ENCODE assay signal across 13 cellular contexts in genomic region chr2:72092099-72092498, GRCh38. TPM values are rescaled to one million over a fixed set of nuclear protein-coding genes. Genes with fewer than 3 reads are reported as not detected.
"Had no signal": no experiment of that assay in that cellular context is flagged by ENCODE, and none has a peak within 500 bp of the region (broad histone marks: within the 10 kb centered on the region; RNA-seq: fewer than 3 reads in every experiment).

No MANE protein-coding gene starts in this region.

- ATAC-seq: activated naive CD4-positive, alpha-beta T cell treated with anti-CD3 and anti-CD28 coated beads, Interleukin-2, amount 50 U/mL, for 72 hours; gastrocnemius medialis; SK-N-SH treated with all-trans-retinoic acid at 6 μM for 48 hours; stimulated activated naive B cell treated with anti-CD40 and anti-IgM and Interleukin-4, amounts not matched to agents 10 μg/mL and 1 μg/mL and 100 μg/mL, for 72 hours; T-cell had no signal

- DNase-seq: activated gamma-delta T cell treated with Interleukin-2 at 50 U/mL for 16 hours; dorsolateral prefrontal cortex; erythroblast; gastrocnemius medialis; mesendoderm; stimulated activated naive B cell treated with anti-CD40 and anti-IgM and Interleukin-4, amounts not matched to agents 10 μg/mL and 1 μg/mL and 100 μg/mL, for 72 hours; T-cell; T1000 had no signal

- H3K4me3 ChIP-seq: cardiac muscle cell, dorsolateral prefrontal cortex, gastrocnemius medialis had no signal

- H3K36me3 Mint-ChIP-seq: activated naive CD4-positive, alpha-beta T cell treated with anti-CD3 and anti-CD28 coated beads, Interleukin-2, amount 50 U/mL, for 72 hours; stimulated activated naive B cell treated with anti-CD40 and anti-IgM and Interleukin-4, amounts not matched to agents 10 μg/mL and 1 μg/mL and 100 μg/mL, for 72 hours; T-cell had no signal

- H3K4me1 Mint-ChIP-seq: nephron; stimulated activated naive B cell treated with anti-CD40 and anti-IgM and Interleukin-4, amounts not matched to agents 10 μg/mL and 1 μg/mL and 100 μg/mL, for 72 hours; T-cell had no signal

- H3K27me3 Mint-ChIP-seq: stimulated activated naive B cell treated with anti-CD40 and anti-IgM and Interleukin-4, amounts not matched to agents 10 μg/mL and 1 μg/mL and 100 μg/mL, for 72 hours had no signal

- H3K9me3 Mint-ChIP-seq: activated T-helper 1 cell treated with anti-CD3 and anti-CD28 coated beads, Interleukin-12 subunit alpha, Interleukin-12 subunit beta, Interleukin-2, Interleukin-4 antibody, amounts not matched to agents 30 ng/mL and 10 ng/mL and 1 ng/mL, durations not matched to agents 14 hours and 24 hours and 36 hours; nephron had no signal

- H3K27ac Mint-ChIP-seq: activated naive CD4-positive, alpha-beta T cell treated with anti-CD3 and anti-CD28 coated beads, Interleukin-2, amount 50 U/mL, for 72 hours; activated T-helper 1 cell treated with anti-CD3 and anti-CD28 coated beads, Interleukin-12 subunit alpha, Interleukin-12 subunit beta, Interleukin-2, Interleukin-4 antibody, amounts not matched to agents 30 ng/mL and 10 ng/mL and 1 ng/mL, durations not matched to agents 14 hours and 24 hours and 36 hours; nephron; stimulated activated naive B cell treated with anti-CD40 and anti-IgM and Interleukin-4, amounts not matched to agents 10 μg/mL and 1 μg/mL and 100 μg/mL, for 72 hours; T-cell had no signal

- H3K4me3 Mint-ChIP-seq: activated T-helper 1 cell treated with anti-CD3 and anti-CD28 coated beads, Interleukin-12 subunit alpha, Interleukin-12 subunit beta, Interleukin-2, Interleukin-4 antibody, amounts not matched to agents 30 ng/mL and 10 ng/mL and 1 ng/mL, durations not matched to agents 14 hours and 24 hours and 36 hours; nephron; stimulated activated naive B cell treated with anti-CD40 and anti-IgM and Interleukin-4, amounts not matched to agents 10 μg/mL and 1 μg/mL and 100 μg/mL, for 72 hours; T-cell had no signal

- H3K27ac ChIP-seq: cardiac muscle cell, dorsolateral prefrontal cortex, gastrocnemius medialis had no signal

- H3K36me3 ChIP-seq: cardiac muscle cell, gastrocnemius medialis had no signal

- H3K9me3 ChIP-seq: gastrocnemius medialis had no signal

- H3K27me3 ChIP-seq: cardiac muscle cell, dorsolateral prefrontal cortex, gastrocnemius medialis had no signal

RNA-seq across cellular contexts. Expression of gene CYP26B1, which starts 55.6 kb away (rescaled TPM):
- total RNA-seq: activated T-helper 1 cell treated with anti-CD3 and anti-CD28 coated beads, Interleukin-12 subunit alpha, Interleukin-12 subunit beta, Interleukin-2, Interleukin-4 antibody, amounts not matched to agents 30 ng/mL and 10 ng/mL and 1 ng/mL, durations not matched to agents 14 hours and 24 hours and 36 hours had no signal
